In genomic region chr17:61464121-61464905, GRCh38 we compare ENCODE assay signal across 30 cellular contexts. TPM values are rescaled to one million over a fixed set of nuclear protein-coding genes. Genes with fewer than 3 reads are reported as not detected.
DNase-seq lines count a peak whose midpoint lies in the region; ATAC-seq, FAIRE-seq and TF ChIP-seq lines count a peak whose summit lies in the region.
"Had no signal": no experiment of that assay in that cellular context is flagged by ENCODE, and none has a peak within 500 bp of the region (broad histone marks: within the 10 kb centered on the region; RNA-seq: fewer than 3 reads in every experiment).

No MANE protein-coding gene starts in this region.

- H3K4me1 Mint-ChIP-seq in activated T-helper 17 cell treated with anti-CD3 and anti-CD28 coated beads, Interleukin-2, amount 50 U/mL, for 72 hours: no peaks in the 10 kb centered on the region
- H3K4me1 Mint-ChIP-seq: central memory CD8-positive, alpha-beta T cell had no signal

- H3K9me3 ChIP-seq in sigmoid colon: no peaks in the 10 kb centered on the region
- no peaks in the 10 kb centered on the region for H3K9me3 ChIP-seq in HAP-1
- H3K9me3 ChIP-seq: BLaER1, SJSA1, testis, vagina had no signal

- H3K36me3 Mint-ChIP-seq in activated T-helper 17 cell treated with anti-CD3 and anti-CD28 coated beads, Interleukin-2, amount 50 U/mL, for 72 hours (ENCODE audit: low read depth): no peaks in the 10 kb centered on the region

- no peak overlapping the region for H3K27ac Mint-ChIP-seq in activated T-helper 17 cell treated with anti-CD3 and anti-CD28 coated beads, Interleukin-2, amount 50 U/mL, for 72 hours
- H3K27ac Mint-ChIP-seq: activated CD4-positive, alpha-beta T cell treated with anti-CD3 and anti-CD28 coated beads, Interleukin-2, amount 10 ng/mL, durations not matched to agents 24 days and 14 days; dendritic cell treated with granulocyte-macrophage colony-stimulating factor and Interleukin-4, amounts not matched to agents 40 ng/mL and 50 ng/mL, for 4 days had no signal

- H3K9me3 Mint-ChIP-seq in activated T-helper 17 cell treated with anti-CD3 and anti-CD28 coated beads, Interleukin-2, amount 50 U/mL, for 72 hours: no peaks in the 10 kb centered on the region
- H3K9me3 Mint-ChIP-seq: activated CD4-positive, alpha-beta T cell treated with anti-CD3 and anti-CD28 coated beads, Interleukin-2, amount 10 ng/mL, durations not matched to agents 24 days and 14 days; central memory CD8-positive, alpha-beta T cell; dendritic cell treated with granulocyte-macrophage colony-stimulating factor and Interleukin-4, amounts not matched to agents 40 ng/mL and 50 ng/mL, for 4 days had no signal

- WGBS in sigmoid colon, 2 donors: 85 to 87% methylated on average over 21 of the region's 21 CpGs

- in situ Hi-C loops in HAP-1 (cut with MboI; ENCODE audit: low sequenced_read_pairs): no loop called here

- no peak for TF ChIP-seq CTCF in sigmoid colon (IDR thresholded peaks at IDR 0.05)

- intact Hi-C loops in sigmoid colon (cut with DNase I): no loop called here

- H3K4me3 ChIP-seq in sigmoid colon: no peak overlapping the region
- no peak overlapping the region for H3K4me3 ChIP-seq in HAP-1
- H3K4me3 ChIP-seq: BLaER1, SJSA1, smooth muscle cell, testis, vagina had no signal

- TF ChIP-seq POLR2A in sigmoid colon (IDR thresholded peaks at IDR 0.05): no peak

- peaks cover 10 to 48% (median 42%) of the 10 kb centered on the region in 3 donors for H3K27me3 ChIP-seq in sigmoid colon
- no peaks in the 10 kb centered on the region for H3K27me3 ChIP-seq in HAP-1 (ENCODE audit: low read depth)
- H3K27me3 ChIP-seq: testis, vagina had no signal

- ATAC-seq in GM21381 (IDR thresholded peaks at IDR 0.05; ENCODE audit: unreplicated experiment): no peak
- no peak for ATAC-seq in activated T-helper 17 cell treated with anti-CD3 and anti-CD28 coated beads, Interleukin-2, amount 50 U/mL, for 72 hours (replicated peaks)
- ATAC-seq: esophagus mucosa; foreskin keratinocyte; stimulated activated naive CD8-positive, alpha-beta T cell treated with anti-CD3 and anti-CD28 coated beads, Interleukin-15, Interleukin-2, amounts not matched to agents 100 U/mL and 50 U/mL, for 24 hours had no signal

- peaks cover 57% of the 10 kb centered on the region for H3K27me3 Mint-ChIP-seq in activated T-helper 17 cell treated with anti-CD3 and anti-CD28 coated beads, Interleukin-2, amount 50 U/mL, for 72 hours

- no peak overlapping the region for H3K4me3 Mint-ChIP-seq in activated T-helper 17 cell treated with anti-CD3 and anti-CD28 coated beads, Interleukin-2, amount 50 U/mL, for 72 hours
- H3K4me3 Mint-ChIP-seq: activated CD4-positive, alpha-beta T cell treated with anti-CD3 and anti-CD28 coated beads, Interleukin-2, amount 10 ng/mL, durations not matched to agents 24 days and 14 days; central memory CD8-positive, alpha-beta T cell; dendritic cell treated with granulocyte-macrophage colony-stimulating factor and Interleukin-4, amounts not matched to agents 40 ng/mL and 50 ng/mL, for 4 days had no signal

- TF ChIP-seq EP300 in sigmoid colon (IDR thresholded peaks at IDR 0.05): no peak

- H3K4me1 ChIP-seq in sigmoid colon: peaks cover 0 to 13% (median 6%) of the 10 kb centered on the region in 4 donors
- H3K4me1 ChIP-seq in HAP-1: 0 out of 2 replicates have a peak, but pooled peaks cover 4% of the 10 kb centered on the region
- H3K4me1 ChIP-seq: foreskin keratinocyte, parathyroid adenoma, testis had no signal

- FAIRE-seq in HTR-8/SVneo (lab: Jason Lieb, UNC): peak; percentile 31
- FAIRE-seq: GM12891 had no signal

- peak; percentile 32 for DNase-seq in D341Med (ENCODE audit: low spot score)
- DNase-seq in HTR-8/SVneo (ENCODE audit: insufficient read length, low spot score): no peak
- DNase-seq in islet precursor cell: peak; percentile 59
- peak; percentile 48 for DNase-seq in sigmoid colon
- DNase-seq in HAP-1 (ENCODE audit: low spot score in 2 of 2): no peak
- DNase-seq: activated CD4-positive, alpha-beta T cell treated with anti-CD3 and anti-CD28 coated beads, Interleukin-2, amount 10 ng/mL, durations not matched to agents 24 days and 14 days; activated CD8-positive, alpha-beta memory T cell treated with anti-CD3 and anti-CD28 coated beads for 24 hours; activated naive CD4-positive, alpha-beta T cell; DMS153; foreskin keratinocyte; NCI-H1694; NCI-H446 treated with DMSO at 0.1 percent for 48 hours; stimulated activated CD4-positive, alpha-beta T cell treated with anti-CD3 and anti-CD28 coated beads, Interleukin-1b, Interleukin-23, amount 100 ng/mL, for 48 hours; stimulated activated naive CD8-positive, alpha-beta T cell treated with anti-CD3 and anti-CD28 coated beads, Interleukin-15, Interleukin-2, amounts not matched to agents 100 U/mL and 50 U/mL, for 24 hours; T1000; testis; WERI-Rb-1 had no signal

- H3K27ac ChIP-seq in sigmoid colon: no peak overlapping the region
- H3K27ac ChIP-seq: BLaER1, foreskin keratinocyte, parathyroid adenoma, SJSA1, testis, vagina, WERI-Rb-1 had no signal

- H3K36me3 ChIP-seq in sigmoid colon (no peaks in the 10 kb centered on the region), HAP-1 (replicated peaks) (no peaks in the 10 kb centered on the region)
- H3K36me3 ChIP-seq: BLaER1, SJSA1, vagina, WERI-Rb-1 had no signal

RNA-seq across cellular contexts. Expression of gene TBX4, which starts 12.1 kb away (rescaled TPM):
- not detected for total RNA-seq in sigmoid colon
- not detected for polyA plus RNA-seq in sigmoid colon
- not detected for total RNA-seq in activated T-helper 17 cell treated with anti-CD3 and anti-CD28 coated beads, Interleukin-2, amount 50 U/mL, for 72 hours
- total RNA-seq: activated CD4-positive, alpha-beta T cell treated with anti-CD3 and anti-CD28 coated beads, Interleukin-2, amount 10 ng/mL, durations not matched to agents 24 days and 14 days; esophagus mucosa; foreskin keratinocyte; RPMI7951; vagina had no signal
- polyA plus RNA-seq: neural cell had no signal

Comparison
In these comparisons a context has a peak if more than half of its experiments do, and no peak if none do; other contexts are left out.
1. DNase-seq: peak in D341Med (single experiment), islet precursor cell (single experiment) and sigmoid colon (single experiment); none in HTR-8/SVneo (single experiment) and HAP-1 (0 of 2).